Comparison of ENCODE assay signal across 20 cellular contexts in genomic region chr1:244028701-244029100, GRCh38. TPM values are rescaled to one million over a fixed set of nuclear protein-coding genes. Genes with fewer than 3 reads are reported as not detected.
DNase-seq lines count a peak whose midpoint lies in the region; ATAC-seq and TF ChIP-seq lines count a peak whose summit lies in the region.
"Had no signal": no experiment of that assay in that cellular context is flagged by ENCODE, and none has a peak within 500 bp of the region (broad histone marks: within the 10 kb centered on the region; RNA-seq: fewer than 3 reads in every experiment).

No MANE protein-coding gene starts in this region.

- H3K9me3 ChIP-seq in left ventricle myocardium inferior (replicated peaks) (no peaks in the 10 kb centered on the region), neutrophil (no peaks in the 10 kb centered on the region)
- H3K9me3 ChIP-seq: A549, BE2C had no signal

- peak; percentile 44 for ATAC-seq in left ventricle myocardium superior
- ATAC-seq: A549, GM12878, GM23338, HCT116 had no signal

- H3K27me3 ChIP-seq in left ventricle myocardium inferior (ENCODE audit: low read depth) (no peaks in the 10 kb centered on the region), neutrophil (peaks cover 17% of the 10 kb centered on the region)
- H3K27me3 ChIP-seq: BE2C; BLaER1 treated with 17β-estradiol and CSF1 and Interleukin-3, amounts not matched to agents 10 nM and 100 nM had no signal

- no peak for TF ChIP-seq CTCF in left ventricle myocardium inferior (IDR thresholded peaks at IDR 0.05; ENCODE audit: borderline replicate concordance)
- TF ChIP-seq CTCF in fibroblast of the aortic adventitia (IDR thresholded peaks at IDR 0.05; ENCODE audit: insufficient read depth, low read length) = no peak
- no peak for TF ChIP-seq CTCF in neutrophil (IDR thresholded peaks at IDR 0.05)

- DNase-seq in left ventricle myocardium superior (no peak), left ventricle myocardium inferior (no peak), fibroblast of the aortic adventitia (ENCODE audit: low read depth) (peak; percentile 23), T-helper 1 cell (no peak), SKM-1 (lab: John Stamatoyannopoulos, UW; ENCODE audit: unreplicated experiment) (no peak), NCI-H187 treated with DMSO at 0.1 percent for 48 hours (lab: John Stamatoyannopoulos, UW) (no peak)
- DNase-seq: 8988T; ACHN; BE2C; CD4-positive, alpha-beta T cell; CD8-positive, alpha-beta memory T cell; DMS153; DND-41; H9 had no signal

- H3K4me1 ChIP-seq in left ventricle myocardium inferior = peaks cover 7% of the 10 kb centered on the region
- H3K4me1 ChIP-seq in neutrophil (ENCODE audit: control insufficient read depth in 1 of 2, insufficient read depth in 1 of 2, low read depth in 1 of 2, low read length in 1 of 2) = peaks cover 17 to 21% of the 10 kb centered on the region in 2 experiments
- H3K4me1 ChIP-seq: A549 had no signal

- H3K27ac ChIP-seq in left ventricle myocardium inferior (replicated peaks) (no peak overlapping the region), neutrophil (peak overlapping the region; percentile 50)
- H3K27ac ChIP-seq: A549; BLaER1 treated with 17β-estradiol and CSF1 and Interleukin-3, amounts not matched to agents 10 nM and 100 nM had no signal

- intact Hi-C loops in left ventricle myocardium superior (cut with micrococcal nuclease) (no loop called here), left ventricle myocardium inferior (cut with micrococcal nuclease) (no loop called here)

- no peaks in the 10 kb centered on the region for H3K36me3 ChIP-seq in left ventricle myocardium inferior
- H3K36me3 ChIP-seq in neutrophil = no peaks in the 10 kb centered on the region
- H3K36me3 ChIP-seq: BE2C; BLaER1 treated with 17β-estradiol and CSF1 and Interleukin-3, amounts not matched to agents 10 nM and 100 nM had no signal

- H3K4me3 ChIP-seq in left ventricle myocardium inferior = no peak overlapping the region
- H3K4me3 ChIP-seq in fibroblast of the aortic adventitia (ENCODE audit: low read depth, low read length) = no peak overlapping the region
- no peak overlapping the region for H3K4me3 ChIP-seq in neutrophil (ENCODE audit: low read depth in 1 of 2, low read length in 1 of 2)
- H3K4me3 ChIP-seq: A549; BLaER1 treated with 17β-estradiol and CSF1 and Interleukin-3, amounts not matched to agents 10 nM and 100 nM; GM12878; GM23338 had no signal

RNA-seq across cellular contexts. Expression of gene ZBTB18, which starts 22.4 kb away (rescaled TPM):
- total RNA-seq in left ventricle myocardium superior (35.4 TPM), left ventricle myocardium inferior (29.9 TPM), fibroblast of the aortic adventitia (ENCODE audit: low replicate concordance) (2.9 and 11.1 TPM in 2 replicates)
